ENCODE assay signal across 8 cellular contexts in the genomic region with DNA sequence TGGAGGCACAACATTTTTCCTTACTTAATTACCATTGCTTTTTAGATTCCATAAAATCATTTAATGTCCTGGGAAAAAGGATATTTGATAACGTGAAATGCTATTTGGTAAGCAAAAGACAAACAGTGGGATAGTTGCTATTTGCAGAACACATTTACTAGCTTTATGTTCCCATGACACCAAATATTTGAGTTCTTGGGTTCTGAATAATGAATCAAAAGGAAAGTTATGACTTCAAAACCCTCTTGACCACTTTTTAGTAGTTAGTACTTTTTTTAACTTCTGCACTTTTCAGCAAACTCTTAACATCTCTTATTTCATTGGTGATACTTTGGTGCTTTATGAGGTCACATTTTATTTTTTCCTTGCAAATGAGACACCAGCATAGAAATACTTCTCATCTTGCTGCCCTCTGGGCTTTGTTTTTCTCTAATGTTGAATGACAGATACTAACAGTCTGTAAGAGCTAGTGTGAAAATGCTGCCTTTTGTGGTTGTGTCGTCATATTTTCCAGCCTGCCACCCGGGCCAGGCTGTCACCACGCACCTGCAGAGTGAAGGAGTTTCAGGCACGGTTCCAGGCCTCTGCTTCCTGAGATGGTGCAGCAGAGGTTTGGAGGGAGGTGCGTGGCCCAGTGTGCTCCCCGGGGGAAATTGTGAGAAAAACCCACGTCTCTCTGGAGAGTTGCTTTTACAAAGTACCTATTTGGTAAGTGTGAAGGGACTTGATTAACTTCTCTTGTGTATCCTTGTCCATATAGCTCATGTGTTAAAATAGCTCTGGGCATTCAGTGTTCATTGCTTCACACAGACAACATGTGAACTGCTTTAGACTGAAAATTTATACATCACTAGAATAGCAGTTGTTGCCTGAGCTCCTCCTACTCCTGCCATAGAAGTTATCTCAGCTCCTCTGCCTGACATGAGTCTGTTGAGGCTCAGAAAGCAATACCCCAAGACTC.
DNase-seq lines count a peak whose midpoint lies in the region; ATAC-seq and TF ChIP-seq lines count a peak whose summit lies in the region.

No MANE protein-coding gene starts in this region.

- in situ Hi-C loops in GM13977 (cut with MboI; ENCODE audit: low pct_unique_long_range_greater_than_20kb, low sequenced_read_pairs, unreplicated experiment), result loop anchor here (25.0 kb wide), 1 partner anchor 120 kb away; no protein-coding TSS in a partner anchor

- TF ChIP-seq CTCF in GM13977 (IDR thresholded peaks at IDR 0.05; ENCODE audit: extremely low read depth, insufficient read depth, missing control alignments), result no peak

- ATAC-seq in GM21723 (IDR thresholded peaks at IDR 0.05; ENCODE audit: unreplicated experiment), result peak; percentile 85

- peak; percentile 53 for DNase-seq in GM13977 (ENCODE audit: low spot score)
- DNase-seq in NCI-H1092 (lab: John Stamatoyannopoulos, UW), result peak; percentile 5
- DNase-seq in activated effector memory CD4-positive, alpha-beta T cell treated with anti-CD3 and anti-CD28 coated beads, Interleukin-2, amount 50 U/mL, for 16 hours, result peak; percentile 81
- peak; percentile 14 for DNase-seq in stimulated activated CD8-positive, alpha-beta memory T cell treated with anti-CD3 and anti-CD28 coated beads, Interleukin-15, amount 100 ng/mL, for 1 hour (ENCODE audit: low read depth)
- DNase-seq in inferior parietal cortex (ENCODE audit: extremely low spot score), result no peak
- DNase-seq in GOT3 (lab: John Stamatoyannopoulos, UW), result no peak
- DNase-seq in COLO829 (ENCODE audit: low spot score), result no peak

Comparison
In these comparisons a context has a peak if more than half of its experiments do, and no peak if none do; other contexts are left out.
1. DNase-seq: peak in GM13977 (single experiment), NCI-H1092 (single experiment), activated effector memory CD4-positive, alpha-beta T cell treated with anti-CD3 and anti-CD28 coated beads, Interleukin-2, amount 50 U/mL, for 16 hours (single experiment) and stimulated activated CD8-positive, alpha-beta memory T cell treated with anti-CD3 and anti-CD28 coated beads, Interleukin-15, amount 100 ng/mL, for 1 hour (single experiment); none in inferior parietal cortex (single experiment), GOT3 (single experiment) and COLO829 (single experiment).